In genomic region chr1:206803221-206803730, GRCh38 we compare ENCODE assay signal across 9 cellular contexts. TPM values are rescaled to one million over a fixed set of nuclear protein-coding genes. Genes with fewer than 3 reads are reported as not detected.
DNase-seq lines count a peak whose midpoint lies in the region; ATAC-seq and TF ChIP-seq lines count a peak whose summit lies in the region.
"Had no signal": no experiment of that assay in that cellular context is flagged by ENCODE, and none has a peak within 500 bp of the region (broad histone marks: within the 10 kb centered on the region; RNA-seq: fewer than 3 reads in every experiment).

No MANE protein-coding gene starts in this region.

- H3K79me2 ChIP-seq in GM23248 (ENCODE audit: insufficient read depth) = no peaks in the 10 kb centered on the region

- in situ Hi-C loops in GM23248 (cut with MboI) = no loop called here

- H3K9ac ChIP-seq in GM23248 = no peak overlapping the region

- no peak overlapping the region for H3K4me2 ChIP-seq in GM23248 (ENCODE audit: unreplicated experiment)

- ATAC-seq in GM18870 (IDR thresholded peaks at IDR 0.05; ENCODE audit: unreplicated experiment) (peak; percentile 95), HG03039 (IDR thresholded peaks at IDR 0.05; ENCODE audit: unreplicated experiment) (peak; percentile 92), mucosa of descending colon (peak; percentile 91)

- H3K36me3 ChIP-seq in mucosa of descending colon (ENCODE audit: low read depth) (no peaks in the 10 kb centered on the region), GM23248 (ENCODE audit: low read depth) (no peaks in the 10 kb centered on the region)

- H3K27ac ChIP-seq in GM23248 = no peak overlapping the region

- H3K4me3 ChIP-seq in mucosa of descending colon = no peak overlapping the region
- H3K4me3 ChIP-seq in GM23248 = no peak overlapping the region

- intact Hi-C loops in mucosa of descending colon (cut with DNase I, micrococcal nuclease) = no loop called here

- H3K4me1 ChIP-seq in mucosa of descending colon (ENCODE audit: low read depth) = no peaks in the 10 kb centered on the region
- H3K4me1 ChIP-seq in GM23248 (ENCODE audit: insufficient read depth) = peaks cover 16% of the 10 kb centered on the region

- H3K9me2 ChIP-seq in GM23248 (ENCODE audit: insufficient read depth) = no peaks in the 10 kb centered on the region

- H3K9me3 ChIP-seq in mucosa of descending colon = no peaks in the 10 kb centered on the region
- no peaks in the 10 kb centered on the region for H3K9me3 ChIP-seq in GM23248 (ENCODE audit: low read depth)

- H3K27me3 ChIP-seq in GM23248 (replicated peaks; ENCODE audit: insufficient read depth) = no peaks in the 10 kb centered on the region

- peak; percentile 82 for DNase-seq in activated CD4-positive, alpha-beta T cell treated with anti-CD3 and anti-CD28 coated beads for 48 hours
- DNase-seq in mucosa of descending colon = peak in 2 of 3 donors; percentile 41 to 55
- no peak for DNase-seq in AG08396 (ENCODE audit: low spot score)
- DNase-seq in HuH-7 (ENCODE audit: low spot score) = no peak
- DNase-seq in ureter (ENCODE audit: low spot score) = no peak
- DNase-seq in GM23248 = no peak

- H2AFZ ChIP-seq in GM23248 = no peak overlapping the region

- TF ChIP-seq CTCF in mucosa of descending colon (IDR thresholded peaks at IDR 0.05) = no peak

- peaks cover 11% of the 10 kb centered on the region; the same call in 1 of the 2 replicates for H3F3A ChIP-seq in GM23248 (ENCODE audit: insufficient read depth)

- 80 to 87% methylated on average over 8 of the region's 8 CpGs for WGBS in GM23248 (ENCODE audit: low coverage in 1 of 2, low lambda C conversion rate in 2 of 2, missing lambda C conversion rate in 2 of 2), 2 experiments

- H4K20me1 ChIP-seq in GM23248 (ENCODE audit: insufficient read depth) = no peaks in the 10 kb centered on the region

RNA-seq across cellular contexts. Expression of gene IL10, which starts 31.0 kb away (rescaled TPM):
- total RNA-seq in mucosa of descending colon (1 to 10 TPM; 1.0 to 2.9 (median 2.8) TPM), ureter (0.68 TPM)
- not detected in 2 replicates for total RNA-seq in GM23248 (2014; rRNA removed; shearing (Covaris generic))
- polyA plus RNA-seq in GM23248 (2016; fragmentation: Nextera tagmentation; extraction: Ambion mirVana) = not detected in 2 replicates
- total RNA-seq: endothelial cell of umbilical vein had no signal
- polyA plus RNA-seq: endothelial cell of umbilical vein had no signal

RNA-seq across cellular contexts. Expression of gene IL19, which starts 32.7 kb away (rescaled TPM):
- not detected for total RNA-seq in mucosa of descending colon
- not detected for total RNA-seq in ureter
- total RNA-seq in GM23248 (2014; rRNA removed; shearing (Covaris generic)) = not detected in 2 replicates
- not detected in 2 replicates for polyA plus RNA-seq in GM23248 (2016; fragmentation: Nextera tagmentation; extraction: Ambion mirVana)
- total RNA-seq: endothelial cell of umbilical vein had no signal
- polyA plus RNA-seq: endothelial cell of umbilical vein had no signal

Comparison
In these comparisons a context has a peak if more than half of its experiments do, and no peak if none do; other contexts are left out.
1. DNase-seq: peak in activated CD4-positive, alpha-beta T cell treated with anti-CD3 and anti-CD28 coated beads for 48 hours (single experiment) and mucosa of descending colon (2 of 3); none in AG08396 (single experiment), HuH-7 (single experiment), ureter (single experiment) and GM23248 (single experiment).
2. Peak in every context shown above with its lines, with median percentiles within 50 percentile points of each other: ATAC-seq.